9 cellular contexts compared by ENCODE assay signal in genomic region chr2:109663721-109664120, GRCh38. TPM values are rescaled to one million over a fixed set of nuclear protein-coding genes. Genes with fewer than 3 reads are reported as not detected.
DNase-seq lines count a peak whose midpoint lies in the region; ATAC-seq and TF ChIP-seq lines count a peak whose summit lies in the region.
"Had no signal": no experiment of that assay in that cellular context is flagged by ENCODE, and none has a peak within 500 bp of the region (broad histone marks: within the 10 kb centered on the region; RNA-seq: fewer than 3 reads in every experiment).

No MANE protein-coding gene starts in this region.

- H3K27ac ChIP-seq in heart left ventricle (peak overlapping the region in 1 of 12 donors; percentile 8), sigmoid colon (peak overlapping the region in 2 of 4 donors; percentile 1 to 20)

- ATAC-seq in heart left ventricle, result peak; percentile 57 to 97 (median 89)
- ATAC-seq in HG02798 (IDR thresholded peaks at IDR 0.05; ENCODE audit: poor library complexity, unreplicated experiment), result no peak
- ATAC-seq in GM19035 (IDR thresholded peaks at IDR 0.05; ENCODE audit: unreplicated experiment), result no peak
- no peak for ATAC-seq in HG03565 (IDR thresholded peaks at IDR 0.05; ENCODE audit: unreplicated experiment)

- H3K4me3 ChIP-seq in heart left ventricle (no peak overlapping the region), sigmoid colon (no peak overlapping the region)

- DNase-seq in HFFc6 (peak; percentile 22), amniotic epithelial cell (ENCODE audit: low read depth) (peak; percentile 24), heart left ventricle (peak in 4 of 5 donors; percentile 64 to 89 (median 76)), sigmoid colon (peak; percentile 83)
- no peak for DNase-seq in activated effector memory CD4-positive, alpha-beta T cell treated with Interleukin-2 at 50 U/mL for 16 hours
- DNase-seq: activated CD4-positive, CD25-positive, alpha-beta regulatory T cell had no signal

- peak in 1 of 4 donors; percentile 14 for TF ChIP-seq EP300 in sigmoid colon (IDR thresholded peaks at IDR 0.05)

- no peaks in the 10 kb centered on the region for H3K9me3 Mint-ChIP-seq in HFFc6

- 0 to 10% (median 8%) methylated on average over 4 of the region's 4 CpGs for WGBS in heart left ventricle, 4 donors
- WGBS in sigmoid colon, 2 donors, result 48 to 65% methylated on average over 4 of the region's 4 CpGs

- intact Hi-C loops in heart left ventricle (cut with DNase I) (loop anchor here in 2 of 10 donors (5.0 to 10.0 kb wide), 2 partner anchors 41 to 49 kb away; partner anchors contain the start of genes SEPTIN10 (in 1 of the 2) and SOWAHC (in 1 of the 2)), sigmoid colon (cut with DNase I) (no loop called here)

- TF ChIP-seq POLR2A in heart left ventricle (IDR thresholded peaks at IDR 0.05) (no peak), sigmoid colon (IDR thresholded peaks at IDR 0.05) (no peak)

- peaks cover 17% of the 10 kb centered on the region for H3K27me3 Mint-ChIP-seq in HFFc6 (ENCODE audit: insufficient read depth)

- H3K4me1 ChIP-seq in heart left ventricle (peaks cover 0 to 12% (median 7%) of the 10 kb centered on the region in 12 donors), sigmoid colon (peaks cover 0 to 11% (median 7%) of the 10 kb centered on the region in 4 donors)

- no peak overlapping the region for H3K4me3 Mint-ChIP-seq in HFFc6

- H3K27me3 ChIP-seq in heart left ventricle, result no peaks in the 10 kb centered on the region
- H3K27me3 ChIP-seq in sigmoid colon, result no peaks in the 10 kb centered on the region

- no peak for TF ChIP-seq CTCF in HFFc6 (IDR thresholded peaks at IDR 0.05)
- no peak for TF ChIP-seq CTCF in heart left ventricle (IDR thresholded peaks at IDR 0.05)
- TF ChIP-seq CTCF in sigmoid colon (IDR thresholded peaks at IDR 0.05), result no peak

- no peaks in the 10 kb centered on the region for H3K36me3 Mint-ChIP-seq in HFFc6 (ENCODE audit: low read depth)

- no peaks in the 10 kb centered on the region for H3K9me3 ChIP-seq in heart left ventricle
- no peaks in the 10 kb centered on the region for H3K9me3 ChIP-seq in sigmoid colon

- H3K4me1 Mint-ChIP-seq in HFFc6 (ENCODE audit: low read depth), result no peaks in the 10 kb centered on the region; the same call in 1 of the 2 replicates

- no peak overlapping the region for H3K27ac Mint-ChIP-seq in HFFc6

- H3K36me3 ChIP-seq in heart left ventricle, result no peaks in the 10 kb centered on the region
- H3K36me3 ChIP-seq in sigmoid colon, result no peaks in the 10 kb centered on the region

RNA-seq across cellular contexts. Expression of gene SOWAHC, which starts 49.6 kb away (rescaled TPM):
- 10 to 100 TPM in 4 of 6 experiments, 1 to 10 TPM in 2; 9.4 to 12.3 (median 10.4) TPM for total RNA-seq in HFFc6 (2021; fragmentation: NEBNext Ultra II Directional; extraction: Animal tissue kit (Norgen Biotek cat#: 25700))
- total RNA-seq in heart left ventricle (1 to 10 TPM; 1.3 to 4.2 (median 2.3) TPM), sigmoid colon (10 to 100 TPM; 19.4 to 29.3 (median 23.6) TPM)
- polyA plus RNA-seq in heart left ventricle (1 to 10 TPM in 1 of 2 donors, under 1 TPM in 1; 0.91 to 1.8 TPM), sigmoid colon (10 to 100 TPM; 16.4 to 27.5 (median 18.6) TPM)

RNA-seq across cellular contexts. Expression of gene SEPTIN10, which starts 50.0 kb away (rescaled TPM):
- 100 to 1,000 TPM; 102 to 127 (median 114) TPM for total RNA-seq in HFFc6 (2021; fragmentation: NEBNext Ultra II Directional; extraction: Animal tissue kit (Norgen Biotek cat#: 25700))
- total RNA-seq in heart left ventricle (10 to 100 TPM; 35.4 to 84.6 (median 50.0) TPM), sigmoid colon (100 to 1,000 TPM; 122 to 178 (median 161) TPM)
- polyA plus RNA-seq in heart left ventricle (10 to 100 TPM; 13.5 to 38.8 TPM), sigmoid colon (10 to 100 TPM; 36.1 to 58.3 (median 51.1) TPM)

Comparison
In these comparisons a context has a peak if more than half of its experiments do, and no peak if none do; other contexts are left out.
1. ATAC-seq: peak in heart left ventricle (4 of 4); none in HG02798 (single experiment), GM19035 (single experiment) and HG03565 (single experiment).